ENCODE assay signal across 18 cellular contexts in genomic region chr5:133015466-133015865, GRCh38.
"Had no signal": no experiment of that assay in that cellular context is flagged by ENCODE, and none has a peak within 500 bp of the region (broad histone marks: within the 10 kb centered on the region; RNA-seq: fewer than 3 reads in every experiment).

No MANE protein-coding gene starts in this region.

- DNase-seq: esophagus squamous epithelium; gastrocnemius medialis; heart right ventricle; hypothalamus; kidney glomerular epithelial cell; mucosa of descending colon; naive thymus-derived CD8-positive, alpha-beta T cell; posterior cingulate gyrus; spleen; stimulated activated CD4-positive, alpha-beta T cell treated with anti-CD3 and anti-CD28 coated beads, Interleukin-15, amount 100 ng/mL, for 24 hours; stimulated activated CD4-positive, alpha-beta T cell treated with anti-CD3 and anti-CD28 coated beads, Interleukin-1b, Interleukin-23, amount 100 ng/mL, for 48 hours; stimulated activated CD4-positive, alpha-beta T cell treated with anti-CD3 and anti-CD28 coated beads, Interleukin-4, amount 100 ng/mL, for 24 hours; testis had no signal

- H3K9me3 Mint-ChIP-seq: dendritic cell treated with granulocyte-macrophage colony-stimulating factor and Interleukin-4, amounts not matched to agents 40 ng/mL and 50 ng/mL, for 4 days; naive thymus-derived CD8-positive, alpha-beta T cell; stimulated activated memory B cell treated with anti-CD40 and anti-IgM and Interleukin-4, amounts not matched to agents 10 μg/mL and 1 μg/mL and 100 μg/mL, for 72 hours; stimulated activated naive CD8-positive, alpha-beta T cell treated with anti-CD3 and anti-CD28 coated beads, Interleukin-15, Interleukin-2, amounts not matched to agents 100 ng/mL and 50 ng/mL, for 24 hours had no signal

- H3K9me3 ChIP-seq: esophagus squamous epithelium, gastrocnemius medialis, mucosa of descending colon, spleen, testis had no signal

- H3K27ac Mint-ChIP-seq: dendritic cell treated with granulocyte-macrophage colony-stimulating factor and Interleukin-4, amounts not matched to agents 40 ng/mL and 50 ng/mL, for 4 days; naive thymus-derived CD8-positive, alpha-beta T cell; stimulated activated memory B cell treated with anti-CD40 and anti-IgM and Interleukin-4, amounts not matched to agents 10 μg/mL and 1 μg/mL and 100 μg/mL, for 72 hours; stimulated activated naive CD8-positive, alpha-beta T cell treated with anti-CD3 and anti-CD28 coated beads, Interleukin-15, Interleukin-2, amounts not matched to agents 100 ng/mL and 50 ng/mL, for 24 hours had no signal

- H3K27me3 ChIP-seq: esophagus squamous epithelium, gastrocnemius medialis, heart right ventricle, spleen, testis, tibial nerve had no signal

- H3K4me1 ChIP-seq: gastrocnemius medialis, heart right ventricle, spleen, testis, tibial nerve had no signal

- ATAC-seq: gastrocnemius medialis; heart right ventricle; mucosa of descending colon; naive thymus-derived CD8-positive, alpha-beta T cell; sciatic nerve; stimulated activated memory B cell treated with anti-CD40 and anti-IgM and Interleukin-4, amounts not matched to agents 10 μg/mL and 1 μg/mL and 100 μg/mL, for 72 hours had no signal

- H3K4me3 Mint-ChIP-seq: dendritic cell treated with granulocyte-macrophage colony-stimulating factor and Interleukin-4, amounts not matched to agents 40 ng/mL and 50 ng/mL, for 4 days; naive thymus-derived CD8-positive, alpha-beta T cell; stimulated activated memory B cell treated with anti-CD40 and anti-IgM and Interleukin-4, amounts not matched to agents 10 μg/mL and 1 μg/mL and 100 μg/mL, for 72 hours; stimulated activated naive CD8-positive, alpha-beta T cell treated with anti-CD3 and anti-CD28 coated beads, Interleukin-15, Interleukin-2, amounts not matched to agents 100 ng/mL and 50 ng/mL, for 24 hours had no signal

- H3K27ac ChIP-seq: esophagus squamous epithelium, gastrocnemius medialis, heart right ventricle, spleen, testis, tibial nerve had no signal

- H3K27me3 Mint-ChIP-seq: dendritic cell treated with granulocyte-macrophage colony-stimulating factor and Interleukin-4, amounts not matched to agents 40 ng/mL and 50 ng/mL, for 4 days; naive thymus-derived CD8-positive, alpha-beta T cell; stimulated activated memory B cell treated with anti-CD40 and anti-IgM and Interleukin-4, amounts not matched to agents 10 μg/mL and 1 μg/mL and 100 μg/mL, for 72 hours; stimulated activated naive CD8-positive, alpha-beta T cell treated with anti-CD3 and anti-CD28 coated beads, Interleukin-15, Interleukin-2, amounts not matched to agents 100 ng/mL and 50 ng/mL, for 24 hours had no signal

- H3K4me3 ChIP-seq: esophagus squamous epithelium, gastrocnemius medialis, heart right ventricle, mucosa of descending colon, spleen, testis, tibial nerve had no signal
